Comparison of ENCODE assay signal across 1 cellular context in the genomic region with DNA sequence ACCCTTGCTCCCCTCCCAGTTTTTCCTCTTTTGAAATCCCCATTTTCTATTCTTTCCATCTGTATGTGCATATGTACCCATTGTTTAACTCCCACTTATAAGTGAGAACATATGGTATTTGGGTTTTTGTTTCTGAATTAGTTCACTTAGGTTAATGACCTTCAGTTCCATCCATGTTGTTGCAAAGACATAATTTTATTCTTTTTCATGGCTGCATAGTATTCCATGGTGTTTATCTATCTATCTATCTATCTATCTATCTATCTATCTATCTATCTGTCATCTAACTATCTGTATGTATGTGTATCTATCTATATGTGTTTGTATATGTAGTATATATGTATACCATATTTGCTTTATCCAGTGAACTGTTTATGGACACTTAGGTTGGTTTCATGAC.
TF ChIP-seq lines count a peak whose summit lies in the region.

No MANE protein-coding gene starts in this region.

TF ChIP-seq in K562, 482 proteins besides CTCF, POLR2A, EP300 and RAD21 (continued from another document):
- TF ChIP-seq, protein P1, sequence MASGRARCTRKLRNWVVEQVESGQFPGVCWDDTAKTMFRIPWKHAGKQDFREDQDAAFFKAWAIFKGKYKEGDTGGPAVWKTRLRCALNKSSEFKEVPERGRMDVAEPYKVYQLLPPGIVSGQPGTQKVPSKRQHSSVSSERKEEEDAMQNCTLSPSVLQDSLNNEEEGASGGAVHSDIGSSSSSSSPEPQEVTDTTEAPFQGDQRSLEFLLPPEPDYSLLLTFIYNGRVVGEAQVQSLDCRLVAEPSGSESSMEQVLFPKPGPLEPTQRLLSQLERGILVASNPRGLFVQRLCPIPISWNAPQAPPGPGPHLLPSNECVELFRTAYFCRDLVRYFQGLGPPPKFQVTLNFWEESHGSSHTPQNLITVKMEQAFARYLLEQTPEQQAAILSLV (tag; IDR thresholded peaks at IDR 0.05), result no peak
- TF ChIP-seq ZNF197 (CRISPR knock-in tag; IDR thresholded peaks at IDR 0.05; ENCODE audit: low read depth) (no peak), DACH1 (IDR thresholded peaks at IDR 0.05; ENCODE audit: partially characterized antibody) (peak; percentile 10), ZNF146 (CRISPR knock-in tag; IDR thresholded peaks at IDR 0.05; ENCODE audit: unreplicated experiment) (peak; percentile 73), JUN (IDR thresholded peaks at IDR 0.05; ENCODE audit: borderline replicate concordance, low read depth, low read length) (no peak), JUN (CRISPR knock-in tag; IDR thresholded peaks at IDR 0.05; ENCODE audit: borderline replicate concordance) (no peak), KAT8 (IDR thresholded peaks at IDR 0.05; ENCODE audit: low read depth) (no peak)
